In the genomic region with DNA sequence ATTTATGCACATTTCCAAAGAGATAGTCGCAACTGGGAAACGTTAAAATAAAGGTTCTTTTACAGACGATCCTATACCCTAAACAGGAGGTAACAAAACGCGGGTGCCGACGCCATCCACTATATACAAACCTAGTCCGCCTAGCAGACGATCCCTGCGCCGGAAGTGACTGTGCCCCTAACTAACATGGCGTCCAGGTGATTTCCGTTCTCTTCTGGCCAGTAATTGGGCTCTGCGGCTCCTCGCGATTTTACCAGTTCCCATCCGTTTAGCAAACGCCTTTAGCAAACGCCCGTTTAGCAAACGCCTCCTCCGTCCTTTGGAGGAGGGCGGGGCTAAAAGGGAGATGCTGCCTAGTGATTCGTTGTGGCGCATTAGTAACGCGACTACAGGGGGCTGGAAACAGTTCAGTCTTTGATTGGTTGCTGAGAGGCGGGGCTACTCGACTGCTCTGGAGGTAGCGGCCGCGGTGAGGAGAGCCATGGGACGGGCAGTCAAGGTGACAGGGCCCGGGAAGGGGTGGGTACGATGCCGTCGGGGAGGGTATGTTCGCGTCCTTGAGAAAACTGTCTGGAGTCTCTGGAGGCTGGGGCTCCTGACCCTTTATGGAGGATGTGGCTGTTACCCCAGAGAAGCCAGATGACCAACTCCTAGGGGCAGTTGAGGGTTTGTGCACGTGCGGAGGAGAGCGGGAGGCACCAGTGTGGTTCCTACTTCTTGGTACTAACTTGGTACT, we compare ENCODE assay signal across 8 cellular contexts. TPM values are rescaled to one million over a fixed set of nuclear protein-coding genes. Genes with fewer than 3 reads are reported as not detected.
DNase-seq lines count a peak whose midpoint lies in the region; ATAC-seq and TF ChIP-seq lines count a peak whose summit lies in the region.

A gene (plus strand): TSS at position 405 of the 736 bp plus-strand sequence. CDS start 77 bp downstream, at position 482.

- peaks cover 16% of the 10 kb centered on the region for H3K4me1 Mint-ChIP-seq in type B pancreatic cell (ENCODE audit: unreplicated experiment)

- no CpG with 5 or more reads among the region's 42 CpGs for WGBS in trophoblast cell (ENCODE audit: extremely low coverage, insufficient coverage, insufficient read length)

- DNase-seq in NCI-H1436 (lab: John Stamatoyannopoulos, UW) (peak; percentile 99), T follicular helper cell (ENCODE audit: low read depth) (peak; percentile 95), adipocyte (ENCODE audit: low read depth) (peak; percentile 100), cardiac septum (ENCODE audit: low spot score) (peak; percentile 96), trophoblast cell (peak; percentile 99 to 100), type B pancreatic cell (ENCODE audit: extremely low spot score, unreplicated experiment) (peak; percentile 91)

- no peak within 1 kb of the TSS for H3K27ac ChIP-seq in trophoblast cell (ENCODE audit: low read depth, low read length)

- no peaks in the 10 kb centered on the region for H3K9me3 Mint-ChIP-seq in type B pancreatic cell

- peak within 1 kb of the TSS; percentile 74 for H4K12ac ChIP-seq in trophoblast cell (ENCODE audit: low read depth, low read length)

- H3K79me1 ChIP-seq in trophoblast cell (ENCODE audit: low read length) = no peaks in the 10 kb centered on the region

- H3K79me2 ChIP-seq in trophoblast cell (ENCODE audit: control insufficient read depth, insufficient read depth, low read length, poor library complexity) = no peaks in the 10 kb centered on the region

- H3K27ac Mint-ChIP-seq in type B pancreatic cell = peak within 1 kb of the TSS; percentile 90

- H3K36me3 Mint-ChIP-seq in type B pancreatic cell = no peaks in the 10 kb centered on the region

- peak within 1 kb of the TSS; percentile 15 for H3K14ac ChIP-seq in trophoblast cell (ENCODE audit: low read length)

- H2AK5ac ChIP-seq in trophoblast cell (ENCODE audit: low read length) = no peak within 1 kb of the TSS

- intact Hi-C loops in cardiac septum (cut with DNase I) = no loop called here

- H3K4me1 ChIP-seq in adipocyte (ENCODE audit: control insufficient read depth, insufficient read depth, low read length) (peaks cover 12% of the 10 kb centered on the region), trophoblast cell (ENCODE audit: control insufficient read depth in 1 of 2, insufficient read depth in 2 of 2, low read length in 2 of 2) (peaks cover 0 to 5% of the 10 kb centered on the region in 2 experiments)

- H4K8ac ChIP-seq in trophoblast cell (ENCODE audit: low read depth, low read length) = peak within 1 kb of the TSS; percentile 64

- H3K27me3 Mint-ChIP-seq in type B pancreatic cell = no peaks in the 10 kb centered on the region

- no peak within 1 kb of the TSS for H3K23ac ChIP-seq in trophoblast cell (ENCODE audit: low read length)

- H3K36me3 ChIP-seq in adipocyte (ENCODE audit: control insufficient read depth, insufficient read depth, low read length, severe bottlenecking) = no peaks in the 10 kb centered on the region
- H3K36me3 ChIP-seq in trophoblast cell (ENCODE audit: control insufficient read depth in 1 of 2, insufficient read depth in 2 of 2, low read length in 2 of 2) = no peaks in the 10 kb centered on the region

- no peak within 1 kb of the TSS for H4K91ac ChIP-seq in trophoblast cell (ENCODE audit: low read depth, low read length)

- no peaks in the 10 kb centered on the region for H3K9me3 ChIP-seq in adipocyte (ENCODE audit: control insufficient read depth, low read length)
- H3K9me3 ChIP-seq in trophoblast cell (ENCODE audit: insufficient read depth, low read depth, low read length) = no peaks in the 10 kb centered on the region

- H3K4me3 Mint-ChIP-seq in type B pancreatic cell = peak within 1 kb of the TSS; percentile 98

- no peaks in the 10 kb centered on the region for H3K27me3 ChIP-seq in adipocyte (replicated peaks; ENCODE audit: control insufficient read depth, insufficient read depth, low read length)
- no peaks in the 10 kb centered on the region for H3K27me3 ChIP-seq in trophoblast cell (ENCODE audit: insufficient read depth, low read length)

- no peak within 1 kb of the TSS for H2BK5ac ChIP-seq in trophoblast cell (ENCODE audit: low read depth, low read length, poor library complexity)

- H3K4me3 ChIP-seq in GM12875 (ENCODE audit: low read depth, low read length) (peak within 1 kb of the TSS; percentile 87), adipocyte (ENCODE audit: low read length) (peak within 1 kb of the TSS; percentile 92), trophoblast cell (ENCODE audit: low read depth, low read length) (peak within 1 kb of the TSS; percentile 78)

- no peak within 1 kb of the TSS for H3K4ac ChIP-seq in trophoblast cell (ENCODE audit: low read depth, low read length)

- peak; percentile 98 for ATAC-seq in HG02798 (IDR thresholded peaks at IDR 0.05; ENCODE audit: poor library complexity, unreplicated experiment)

- no peak within 1 kb of the TSS for H2BK120ac ChIP-seq in trophoblast cell (ENCODE audit: insufficient read depth, low read length, poor library complexity)

- TF ChIP-seq CTCF in GM12875 (IDR thresholded peaks at IDR 0.05; ENCODE audit: borderline replicate concordance, insufficient read depth, low read depth, low read length) (no peak), type B pancreatic cell (conservative IDR thresholded peaks at IDR 0.05) (no peak)

- peak within 1 kb of the TSS; percentile 90 for H3K4me2 ChIP-seq in trophoblast cell (ENCODE audit: low read length)

- H2BK12ac ChIP-seq in trophoblast cell (ENCODE audit: low read length) = no peak within 1 kb of the TSS

- no peak within 1 kb of the TSS for H3K18ac ChIP-seq in trophoblast cell (ENCODE audit: low read length)

- H3K9ac ChIP-seq in adipocyte (ENCODE audit: low read length) (peak within 1 kb of the TSS; percentile 85), trophoblast cell (ENCODE audit: low read length) (peak within 1 kb of the TSS; percentile 59)

- peak within 1 kb of the TSS; percentile 51 for H2AFZ ChIP-seq in trophoblast cell (ENCODE audit: insufficient read depth, low read length, poor library complexity)

RNA-seq across cellular contexts. Expression of the gene that starts here (rescaled TPM):
- total RNA-seq in cardiac septum = 14.5 TPM
- polyA plus RNA-seq in trophoblast cell (2013) = 3.2 TPM in 2 replicates
- 6.4 and 9.3 TPM in 2 replicates for total RNA-seq in type B pancreatic cell (ENCODE audit: low replicate concordance)
